Comparison of ENCODE assay signal across 13 cellular contexts in the genomic region with DNA sequence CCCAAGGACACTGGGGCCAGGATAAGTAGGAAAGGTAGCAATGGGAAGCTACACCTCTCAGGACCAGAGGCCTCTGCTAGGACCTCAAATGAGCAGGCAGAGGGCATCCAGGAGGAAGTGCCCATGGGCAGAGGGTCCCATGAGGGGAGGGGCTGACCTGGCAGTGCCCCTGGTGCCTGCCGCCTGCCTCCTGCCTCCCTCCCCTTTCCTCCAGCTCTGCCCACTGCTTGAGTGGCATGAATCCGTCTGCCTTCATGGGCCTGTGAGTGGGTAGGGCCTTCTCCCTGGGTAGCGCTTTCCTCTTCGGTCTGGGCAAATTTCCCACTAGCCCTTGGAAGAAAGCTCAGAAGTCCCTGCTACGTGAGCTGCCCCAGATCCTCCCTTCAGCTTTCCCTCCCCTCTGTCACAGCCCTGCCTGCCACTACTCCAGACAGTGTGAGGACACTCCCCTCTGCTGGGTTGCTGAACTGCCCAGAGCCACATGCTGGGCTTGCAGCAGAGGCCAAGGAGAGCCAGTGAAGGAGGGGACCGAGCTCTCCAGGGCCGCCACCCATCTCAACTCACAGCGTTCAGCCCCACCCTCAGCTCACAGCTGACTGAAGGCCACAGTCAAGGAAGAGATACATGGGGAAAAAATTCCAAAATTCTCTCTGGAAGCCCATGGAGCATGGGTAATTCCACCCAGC.
DNase-seq lines count a peak whose midpoint lies in the region; ATAC-seq and TF ChIP-seq lines count a peak whose summit lies in the region.
"Had no signal": no experiment of that assay in that cellular context is flagged by ENCODE, and none has a peak within 500 bp of the region (broad histone marks: within the 10 kb centered on the region; RNA-seq: fewer than 3 reads in every experiment).

No MANE protein-coding gene starts in this region.

- H3K27me3 Mint-ChIP-seq in mesothelial cell of epicardium (ENCODE audit: low read depth): no peaks in the 10 kb centered on the region

- no peaks in the 10 kb centered on the region for H3K9me2 ChIP-seq in GM23248 (ENCODE audit: insufficient read depth)

- no peak overlapping the region for H3K4me2 ChIP-seq in GM23248 (ENCODE audit: unreplicated experiment)

- no peaks in the 10 kb centered on the region for H3K36me3 ChIP-seq in GM23248 (ENCODE audit: low read depth)

- 71 to 76% methylated on average over 8 of the region's 8 CpGs for WGBS in GM23248 (ENCODE audit: low coverage in 1 of 2, low lambda C conversion rate in 2 of 2, missing lambda C conversion rate in 2 of 2), 2 experiments

- peak overlapping the region; percentile 92 for H3K27ac Mint-ChIP-seq in mesothelial cell of epicardium

- no peaks in the 10 kb centered on the region for H3K36me3 Mint-ChIP-seq in mesothelial cell of epicardium

- peaks cover 4% of the 10 kb centered on the region for H3K9me3 Mint-ChIP-seq in mesothelial cell of epicardium

- no peak overlapping the region for H3K4me3 Mint-ChIP-seq in mesothelial cell of epicardium

- no peaks in the 10 kb centered on the region for H3K9me3 ChIP-seq in GM23248 (ENCODE audit: low read depth)
- H3K9me3 ChIP-seq: mucosa of descending colon had no signal

- DNase-seq in AG08396 (ENCODE audit: low spot score) (peak; percentile 64), GM23248 (peak; percentile 46), dedifferentiated amniotic fluid mesenchymal stem cell (ENCODE audit: extremely low spot score) (peak; percentile 68), mesothelial cell of epicardium (ENCODE audit: low spot score in 2 of 2, unreplicated experiment in 2 of 2) (no peak), NCI-H1436 treated with DMSO at 0.1 percent for 48 hours (lab: John Stamatoyannopoulos, UW) (no peak), SW 1271 (lab: John Stamatoyannopoulos, UW) (no peak), NCI-H748 treated with DMSO at 0.1 percent for 48 hours (lab: John Stamatoyannopoulos, UW) (no peak)
- DNase-seq: activated CD4-positive, alpha-beta T cell treated with anti-CD3 and anti-CD28 coated beads for 4 hours; Calu3; NCI-H1417 treated with DMSO at 0.1 percent for 48 hours had no signal

- no peaks in the 10 kb centered on the region for H3K4me1 ChIP-seq in GM23248 (ENCODE audit: insufficient read depth)

- no peak overlapping the region for H3K9ac ChIP-seq in GM23248

- no peak overlapping the region for H3K4me3 ChIP-seq in GM23248
- H3K4me3 ChIP-seq: mucosa of descending colon had no signal

- no peaks in the 10 kb centered on the region for H3F3A ChIP-seq in GM23248 (ENCODE audit: insufficient read depth)

- H3K27ac ChIP-seq in GM23248: no peak overlapping the region

- TF ChIP-seq CTCF in mesothelial cell of epicardium (IDR thresholded peaks at IDR 0.05; ENCODE audit: unreplicated experiment): no peak

- H3K79me2 ChIP-seq in GM23248 (ENCODE audit: insufficient read depth): peaks cover 35% of the 10 kb centered on the region

- peaks cover 30% of the 10 kb centered on the region for H3K4me1 Mint-ChIP-seq in mesothelial cell of epicardium

- no peak overlapping the region for H2AFZ ChIP-seq in GM23248

- H4K20me1 ChIP-seq in GM23248 (ENCODE audit: insufficient read depth): no peaks in the 10 kb centered on the region

- in situ Hi-C loops in GM23248 (cut with MboI): no loop called here

- no peak for ATAC-seq in HG03565 (IDR thresholded peaks at IDR 0.05; ENCODE audit: unreplicated experiment)
- ATAC-seq: mucosa of descending colon, Panc1 had no signal

- no peaks in the 10 kb centered on the region for H3K27me3 ChIP-seq in GM23248 (replicated peaks; ENCODE audit: insufficient read depth)

Comparison
In these comparisons a context has a peak if more than half of its experiments do, and no peak if none do; other contexts are left out.
1. DNase-seq: peak in AG08396 (single experiment), GM23248 (single experiment) and dedifferentiated amniotic fluid mesenchymal stem cell (single experiment); none in mesothelial cell of epicardium (0 of 2), NCI-H1436 treated with DMSO at 0.1 percent for 48 hours (single experiment), SW 1271 (0 of 2) and NCI-H748 treated with DMSO at 0.1 percent for 48 hours (single experiment).